In genomic region chr22:18064636-18065035, GRCh38 we compare ENCODE assay signal across 1 cellular context.
TF ChIP-seq lines count a peak whose summit lies in the region.

No MANE protein-coding gene starts in this region.

TF ChIP-seq in IMR-90, 13 proteins besides CTCF, POLR2A, EP300 and RAD21 (continued from another document):
- TF ChIP-seq RCOR1 (IDR thresholded peaks at IDR 0.05; ENCODE audit: insufficient replicate concordance, low read length) (no peak), FOS (IDR thresholded peaks at IDR 0.05; ENCODE audit: low read depth, low read length) (no peak), USF2 (IDR thresholded peaks at IDR 0.05; ENCODE audit: low read depth, low read length) (no peak), CHD1 (IDR thresholded peaks at IDR 0.05; ENCODE audit: low read depth, low read length) (no peak), SMC3 (IDR thresholded peaks at IDR 0.05; ENCODE audit: low read depth, low read length) (no peak), NFE2L2 (IDR thresholded peaks at IDR 0.05; ENCODE audit: low read depth, low read length) (no peak), BHLHE40 (IDR thresholded peaks at IDR 0.05; ENCODE audit: low read depth, low read length) (no peak), RFX5 (IDR thresholded peaks at IDR 0.05; ENCODE audit: low read depth, low read length) (no peak), MAFK (IDR thresholded peaks at IDR 0.05; ENCODE audit: low read depth, low read length) (no peak), MAZ (IDR thresholded peaks at IDR 0.05; ENCODE audit: borderline replicate concordance, low read depth, low read length) (no peak)
